1 cellular context compared by ENCODE assay signal in genomic region chr9:128166169-128166568, GRCh38.
TF ChIP-seq lines count a peak whose summit lies in the region.

No MANE protein-coding gene starts in this region.

TF ChIP-seq in HepG2, 621 proteins besides CTCF, POLR2A, EP300 and RAD21:
- TF ChIP-seq AGO2 (optimal IDR thresholded peaks at IDR 0.05; ENCODE audit: low read depth, low read length) (peak; percentile 38), ZNF496 (CRISPR knock-in tag; IDR thresholded peaks at IDR 0.05; ENCODE audit: insufficient replicate concordance) (no peak), ZNF383 (CRISPR knock-in tag; IDR thresholded peaks at IDR 0.05; ENCODE audit: borderline replicate concordance) (no peak), ZNF792 (CRISPR knock-in tag; IDR thresholded peaks at IDR 0.05) (no peak), THAP11 (CRISPR knock-in tag; IDR thresholded peaks at IDR 0.05) (no peak), ZNF33B (CRISPR knock-in tag; IDR thresholded peaks at IDR 0.05) (no peak), KDM1A (CRISPR knock-in tag; IDR thresholded peaks at IDR 0.05) (no peak), CENPT (CRISPR knock-in tag; IDR thresholded peaks at IDR 0.05; ENCODE audit: low read depth) (no peak), MYNN (CRISPR knock-in tag; IDR thresholded peaks at IDR 0.05; ENCODE audit: low read depth) (no peak), PHF5A (CRISPR knock-in tag; IDR thresholded peaks at IDR 0.05; ENCODE audit: low read depth, unreplicated experiment) (no peak), ZNF768 (CRISPR knock-in tag; IDR thresholded peaks at IDR 0.05) (peak; percentile 75; the same call in 1 of the 2 replicates), SIX4 (CRISPR knock-in tag; IDR thresholded peaks at IDR 0.05) (no peak)
